Comparison of ENCODE assay signal across 22 cellular contexts in the genomic region with DNA sequence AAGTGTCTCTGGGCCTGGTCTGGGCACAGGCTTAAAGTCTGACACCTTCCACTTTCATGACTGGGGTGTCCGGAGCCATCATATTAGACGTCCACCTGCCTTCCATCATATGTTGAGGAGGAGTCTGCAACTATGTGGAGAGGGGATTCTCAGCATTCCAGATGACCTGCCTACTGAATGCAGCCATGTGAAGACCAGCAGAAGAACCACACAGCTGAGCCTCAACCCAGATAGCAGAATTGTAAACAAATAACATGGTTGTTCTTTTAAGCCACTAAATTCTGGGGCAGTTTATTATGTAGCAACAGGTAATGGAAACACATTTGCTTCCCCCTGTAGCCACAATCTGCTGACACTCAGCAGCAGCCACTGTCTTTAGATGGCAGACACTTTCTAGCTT. TPM values are rescaled to one million over a fixed set of nuclear protein-coding genes. Genes with fewer than 3 reads are reported as not detected.
DNase-seq lines count a peak whose midpoint lies in the region; ATAC-seq, FAIRE-seq and TF ChIP-seq lines count a peak whose summit lies in the region.
"Had no signal": no experiment of that assay in that cellular context is flagged by ENCODE, and none has a peak within 500 bp of the region (broad histone marks: within the 10 kb centered on the region; RNA-seq: fewer than 3 reads in every experiment).

No MANE protein-coding gene starts in this region.

- TF ChIP-seq POLR2A in HepG2 (IDR thresholded peaks at IDR 0.05; ENCODE audit: insufficient read depth in 1 of 2, low read depth in 2 of 2, low read length in 2 of 2) (no peak), right lobe of liver (IDR thresholded peaks at IDR 0.05) (no peak)

- TF ChIP-seq CTCF in HepG2 (CRISPR knock-in tag; IDR thresholded peaks at IDR 0.05) (no peak), right lobe of liver (IDR thresholded peaks at IDR 0.05) (no peak), HL-60 (IDR thresholded peaks at IDR 0.05; ENCODE audit: insufficient read depth, low read length) (no peak)

- DNase-seq in HepG2 (ENCODE audit: low spot score), result no peak
- no peak for DNase-seq in right lobe of liver
- no peak for DNase-seq in HL-60 (ENCODE audit: low read depth in 1 of 2, low spot score in 1 of 2)
- DNase-seq in islet precursor cell, result peak; percentile 20
- DNase-seq: ACHN; Caco-2; CD4-positive, alpha-beta T cell; GDM1; H9; IMR-90; KBM-7 had no signal

- peaks cover 5% of the 10 kb centered on the region for H3K79me2 ChIP-seq in HepG2 (ENCODE audit: insufficient read depth, low read length)

- H3K4me3 ChIP-seq in HepG2 (replicated peaks in 1 of 3; ENCODE audit: insufficient read depth in 1 of 3, low read depth in 2 of 3, low read length in 3 of 3), result no peak overlapping the region
- no peak overlapping the region for H3K4me3 ChIP-seq in right lobe of liver
- no peak overlapping the region for H3K4me3 ChIP-seq in HL-60 (replicated peaks; ENCODE audit: insufficient read depth, low read length)

- no peak overlapping the region for H3K4me2 ChIP-seq in HepG2 (ENCODE audit: low read depth, low read length)

- no peak overlapping the region for H2AFZ ChIP-seq in HepG2 (ENCODE audit: low read length)

- WGBS in HepG2 (ENCODE audit: low lambda C conversion rate), result 100% methylated on average over 2 of the region's 2 CpGs
- 86% methylated on average over 2 of the region's 2 CpGs for WGBS in right lobe of liver (ENCODE audit: insufficient coverage, low coverage, low lambda C conversion rate, missing lambda C conversion rate)

- H3K27ac ChIP-seq in HepG2 (ENCODE audit: extremely low read length, insufficient read depth, low read length), result no peak overlapping the region
- no peak overlapping the region for H3K27ac ChIP-seq in right lobe of liver
- peak overlapping the region; percentile 30 for H3K27ac ChIP-seq in HL-60 (replicated peaks)
- H3K27ac ChIP-seq: C4-2B had no signal

- no peak for TF ChIP-seq RAD21 in HepG2 (CRISPR knock-in tag; IDR thresholded peaks at IDR 0.05)

- H4K20me1 ChIP-seq in HepG2 (ENCODE audit: insufficient read depth, low read length), result no peaks in the 10 kb centered on the region

- CTCF ChIA-PET in HepG2 (lab: Yijun Ruan, JAX; ENCODE audit: low intra/inter-chr PET ratio, low total read pairs), result no interaction called here

- FAIRE-seq in HepG2 (lab: Jason Lieb, UNC), result no peak
- FAIRE-seq: A204.1, D721Med, GM12892, GM18507, H1 had no signal

- H3K9ac ChIP-seq in HepG2 (ENCODE audit: insufficient read depth, low read depth, low read length), result no peak overlapping the region

- intact Hi-C loops in HepG2 (cut with micrococcal nuclease; ENCODE audit: unreplicated experiment) (no loop called here), right lobe of liver (cut with DNase I) (no loop called here)

- H3K27me3 ChIP-seq in HepG2 (ENCODE audit: control insufficient read depth in 1 of 2, insufficient read depth in 2 of 2, low read length in 2 of 2), result no peaks in the 10 kb centered on the region
- no peaks in the 10 kb centered on the region for H3K27me3 ChIP-seq in right lobe of liver
- no peaks in the 10 kb centered on the region for H3K27me3 ChIP-seq in HL-60 (ENCODE audit: insufficient read depth, poor library complexity, severe bottlenecking)

- no TSS peak for BruUV-seq in HepG2 (replicated peaks; lab: Mats Ljungman, UMichigan)

- TF ChIP-seq EP300 in HepG2 (IDR thresholded peaks at IDR 0.05; ENCODE audit: low read depth in 2 of 2, low read length in 2 of 2) (no peak), HepG2 (CRISPR knock-in tag; IDR thresholded peaks at IDR 0.05; ENCODE audit: borderline replicate concordance) (no peak)

- in situ Hi-C loops in HepG2 (cut with HindIII; ENCODE audit: extremely low pct_ligation_motif_present, low pct_unique_long_range_greater_than_20kb), result no loop called here

- peaks cover 8% of the 10 kb centered on the region for H3K4me1 ChIP-seq in HepG2 (ENCODE audit: insufficient read depth, low read length)
- peaks cover 0 to 6% (median 2%) of the 10 kb centered on the region in 4 donors for H3K4me1 ChIP-seq in right lobe of liver

- H3K9me3 ChIP-seq in HepG2 (ENCODE audit: low read length) (peaks cover 4% of the 10 kb centered on the region; the same call in 1 of the 2 replicates), right lobe of liver (no peaks in the 10 kb centered on the region)
- H3K9me3 ChIP-seq: Caco-2 had no signal

- POLR2A ChIA-PET in HepG2 (lab: Yijun Ruan, JAX), result no interaction called here

- H3K36me3 ChIP-seq in HepG2 (replicated peaks in 1 of 2; ENCODE audit: control insufficient read depth in 1 of 2, insufficient read depth in 2 of 2, low read length in 2 of 2), result no peaks in the 10 kb centered on the region
- H3K36me3 ChIP-seq in right lobe of liver, result no peaks in the 10 kb centered on the region

- ATAC-seq in HepG2, result no peak
- ATAC-seq in right lobe of liver, result no peak
- no peak for ATAC-seq in GM19455 (IDR thresholded peaks at IDR 0.05; ENCODE audit: unreplicated experiment)
- no peak for ATAC-seq in activated CD4-positive, CD25-positive, alpha-beta regulatory T cell treated with anti-CD3 and anti-CD28 coated beads, Interleukin-2, amount 50 U/mL, for 24 hours
- ATAC-seq in GM21529 (IDR thresholded peaks at IDR 0.05; ENCODE audit: unreplicated experiment), result no peak

TF ChIP-seq in HepG2, 621 proteins besides CTCF, POLR2A, EP300 and RAD21:
- TF ChIP-seq ZNF331 (CRISPR knock-in tag; IDR thresholded peaks at IDR 0.05), result peak; percentile 99
- TF ChIP-seq MAZ (IDR thresholded peaks at IDR 0.05; ENCODE audit: borderline replicate concordance, low read depth, low read length), result no peak
- no peak for TF ChIP-seq MAZ (CRISPR knock-in tag; IDR thresholded peaks at IDR 0.05; ENCODE audit: low read depth)
TF ChIP-seq in HepG2: peak in this region for 1.

RNA-seq across cellular contexts. Expression of a gene that starts 4.0 kb away (rescaled TPM):
- total RNA-seq in HepG2 (2016; rRNA removed; fragmentation: Illumina TruSeq; extraction: Trizol) (8.2 and 17.3 TPM in 2 replicates), right lobe of liver (10 to 100 TPM; 10.7 to 49.2 (median 25.5) TPM)
- 21.9 and 22.2 TPM in 2 replicates for total RNA-seq in HepG2 (2016; cell fraction: cytosol; rRNA removed; fragmentation: Illumina TruSeq; extraction: Trizol; ENCODE audit: low read depth)
- 8.5 and 19.3 TPM in 2 replicates for total RNA-seq in HepG2 (2016; cell fraction: insoluble cytoplasmic fraction; rRNA removed; fragmentation: Illumina TruSeq; extraction: Trizol)
- total RNA-seq in HepG2 (2016; cell fraction: membrane; rRNA removed; fragmentation: Illumina TruSeq; extraction: Trizol), result 11.6 and 11.8 TPM in 2 replicates
- 26.9 and 28.3 TPM in 2 replicates for total RNA-seq in HepG2 (2016; cell fraction: nucleus; rRNA removed; fragmentation: Illumina TruSeq; extraction: Trizol)
- 22.7 and 25.8 TPM in 2 replicates for polyA plus RNA-seq in HepG2 (2011; rRNA removed)
- polyA plus RNA-seq in HepG2 (2011; cell fraction: cytosol; rRNA removed), result 15.4 and 23.5 TPM in 2 replicates
- polyA plus RNA-seq in HepG2 (2011; cell fraction: nucleus; rRNA removed), result 21.1 and 23.8 TPM in 2 replicates
- polyA plus RNA-seq in HepG2 (2012), result 13.2 and 17.3 TPM in 2 replicates
- 2.0 and 2.3 TPM in 2 replicates for polyA plus RNA-seq in HepG2 (2016; cell fraction: cytosol; fragmentation: Illumina TruSeq; extraction: Trizol; ENCODE audit: low read depth)
- 6.8 and 7.6 TPM in 2 replicates for polyA plus RNA-seq in HepG2 (2016; cell fraction: insoluble cytoplasmic fraction; fragmentation: Illumina TruSeq; extraction: Trizol; ENCODE audit: low read depth)
- polyA plus RNA-seq in HepG2 (2016; cell fraction: membrane; fragmentation: Illumina TruSeq; extraction: Trizol; ENCODE audit: low read depth), result 3.5 and 4.1 TPM in 2 replicates
- polyA plus RNA-seq in HepG2 (2016; cell fraction: nucleus; fragmentation: Illumina TruSeq; extraction: Trizol; ENCODE audit: insufficient read depth, low read depth), result 28.4 and 32.6 TPM in 2 replicates
- 47.4 and 97.4 TPM in 2 replicates for polyA minus RNA-seq in HepG2 (2011; rRNA and poly(A)+ RNA removed; ENCODE audit: low replicate concordance)
- 23.1 and 28.7 TPM in 2 replicates for polyA minus RNA-seq in HepG2 (2011; cell fraction: cytosol; rRNA and poly(A)+ RNA removed)
- 45.4 and 58.3 TPM in 2 replicates for polyA minus RNA-seq in HepG2 (2011; cell fraction: nucleus; rRNA and poly(A)+ RNA removed)

RNA-seq across cellular contexts. Expression of a gene that starts 25.6 kb away (rescaled TPM):
- total RNA-seq in HepG2 (2016; rRNA removed; fragmentation: Illumina TruSeq; extraction: Trizol) (0.09 TPM in 1 of 2 replicates, not detected in the other), right lobe of liver (10 to 100 TPM; 14.9 to 21.9 (median 20.2) TPM)
- not detected in 2 replicates for total RNA-seq in HepG2 (2016; cell fraction: cytosol; rRNA removed; fragmentation: Illumina TruSeq; extraction: Trizol; ENCODE audit: low read depth)
- total RNA-seq in HepG2 (2016; cell fraction: insoluble cytoplasmic fraction; rRNA removed; fragmentation: Illumina TruSeq; extraction: Trizol), result not detected in 2 replicates
- total RNA-seq in HepG2 (2016; cell fraction: membrane; rRNA removed; fragmentation: Illumina TruSeq; extraction: Trizol), result not detected in 2 replicates
- not detected in 2 replicates for total RNA-seq in HepG2 (2016; cell fraction: nucleus; rRNA removed; fragmentation: Illumina TruSeq; extraction: Trizol)
- 0.17 and 0.24 TPM in 2 replicates for polyA plus RNA-seq in HepG2 (2011; rRNA removed)
- 0.12 and 0.24 TPM in 2 replicates for polyA plus RNA-seq in HepG2 (2011; cell fraction: cytosol; rRNA removed)
- polyA plus RNA-seq in HepG2 (2011; cell fraction: nucleus; rRNA removed), result 0.10 TPM in 1 of 2 replicates, not detected in the other
- polyA plus RNA-seq in HepG2 (2012), result 0.20 and 0.48 TPM in 2 replicates
- polyA plus RNA-seq in HepG2 (2016; cell fraction: cytosol; fragmentation: Illumina TruSeq; extraction: Trizol; ENCODE audit: low read depth), result 0.06 TPM in 1 of 2 replicates, not detected in the other
- polyA plus RNA-seq in HepG2 (2016; cell fraction: insoluble cytoplasmic fraction; fragmentation: Illumina TruSeq; extraction: Trizol; ENCODE audit: low read depth), result 0.11 TPM in 1 of 2 replicates, not detected in the other
- polyA plus RNA-seq in HepG2 (2016; cell fraction: membrane; fragmentation: Illumina TruSeq; extraction: Trizol; ENCODE audit: low read depth), result 0.06 and 0.15 TPM in 2 replicates
- polyA plus RNA-seq in HepG2 (2016; cell fraction: nucleus; fragmentation: Illumina TruSeq; extraction: Trizol; ENCODE audit: insufficient read depth, low read depth), result not detected in 2 replicates
- 0.04 and 0.07 TPM in 2 replicates for polyA minus RNA-seq in HepG2 (2011; rRNA and poly(A)+ RNA removed; ENCODE audit: low replicate concordance)
- not detected in 2 replicates for polyA minus RNA-seq in HepG2 (2011; cell fraction: cytosol; rRNA and poly(A)+ RNA removed)
- 0.12 TPM in 1 of 2 replicates, not detected in the other for polyA minus RNA-seq in HepG2 (2011; cell fraction: nucleus; rRNA and poly(A)+ RNA removed)
- total RNA-seq: Caco-2, HT1080, IMR-90 had no signal
- polyA plus RNA-seq: BJ, IMR-90 had no signal

Comparison
In these comparisons a context has a peak if more than half of its experiments do, and no peak if none do; other contexts are left out.
1. RNA of a gene that starts 25.6 kb away (total RNA-seq): 14.9 to 21.9 TPM in right lobe of liver; 0.09 TPM in HepG2; every median in the first group is over 10 times any median in the second.